Comparison of ENCODE assay signal across 8 cellular contexts in the genomic region with DNA sequence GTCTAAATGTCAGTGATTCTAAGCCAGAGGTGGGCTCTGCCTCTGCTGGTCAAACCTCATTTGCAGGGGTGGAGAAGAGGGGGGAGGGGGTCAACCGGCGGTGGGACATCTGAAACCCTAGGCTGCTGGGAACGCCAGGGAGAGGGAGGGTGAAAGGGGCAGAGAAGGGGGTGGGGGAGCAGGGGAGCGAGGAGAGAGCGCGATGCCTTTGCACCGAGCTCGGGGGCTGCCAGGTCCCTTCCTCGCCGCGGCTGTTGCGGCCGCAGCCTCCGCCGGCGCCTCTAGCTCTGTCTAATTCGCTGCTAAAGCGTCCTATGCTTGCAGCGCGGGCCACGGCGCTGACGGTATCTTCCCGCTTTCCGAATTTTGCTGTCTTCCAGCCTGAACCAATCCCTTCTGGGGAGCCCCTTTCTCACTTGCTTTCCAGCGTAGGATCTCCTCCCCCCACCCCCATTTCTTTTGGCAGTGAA. TPM values are rescaled to one million over a fixed set of nuclear protein-coding genes. Genes with fewer than 3 reads are reported as not detected.
DNase-seq lines count a peak whose midpoint lies in the region; ATAC-seq and TF ChIP-seq lines count a peak whose summit lies in the region.

A gene (minus strand): TSS at position 11 of the 470 bp plus-strand sequence. CDS start 738 bp downstream, outside the sequence.

- peak within 1 kb of the TSS; percentile 76 for H3K4me2 ChIP-seq in skeletal muscle satellite cell (ENCODE audit: low read length)

- no peaks in the 10 kb centered on the region for H3K36me3 Mint-ChIP-seq in WTC11

- peaks cover 54% of the 10 kb centered on the region for H3K27me3 Mint-ChIP-seq in WTC11 (ENCODE audit: low read depth)

- TF ChIP-seq CTCF in HEK293 (tag by site-specific recombination; IDR thresholded peaks at IDR 0.05) (no peak), WTC11 (IDR thresholded peaks at IDR 0.05) (no peak)

- H3K27ac Mint-ChIP-seq in WTC11, result no peak within 1 kb of the TSS

- CTCF ChIA-PET in HEK293 (lab: Yijun Ruan, JAX), result no interaction called here
- CTCF ChIA-PET in WTC11 (lab: Charles Lee), result interaction anchor here (0.7 to 2.8 kb wide), 5 partner anchors 9 to 758 kb away, joined by 3 to 13 read pairs (median 3); no protein-coding TSS in a partner anchor

- H3K27ac ChIP-seq in HEK293 (ENCODE audit: extremely low read depth, low read depth, low read length), result no peak within 1 kb of the TSS

- H3K9me3 ChIP-seq in HEK293 (ENCODE audit: control insufficient read depth, insufficient read depth, low read depth, low read length), result no peaks in the 10 kb centered on the region
- no peaks in the 10 kb centered on the region for H3K9me3 ChIP-seq in iPS-18c (ENCODE audit: control insufficient read depth, insufficient read depth, low read length)
- H3K9me3 ChIP-seq in skeletal muscle satellite cell (replicated peaks; ENCODE audit: low read length), result no peaks in the 10 kb centered on the region

- POLR2A ChIA-PET in HEK293 (lab: Yijun Ruan, JAX) (no interaction called here), WTC11 (lab: Charles Lee) (no interaction called here)

- H3K27me3 ChIP-seq in skeletal muscle satellite cell (ENCODE audit: control insufficient read depth, insufficient read depth, low read length), result peaks cover 37% of the 10 kb centered on the region

- H3K4me1 Mint-ChIP-seq in WTC11, result peaks cover 41% of the 10 kb centered on the region

- no peaks in the 10 kb centered on the region for H3K36me3 ChIP-seq in HEK293 (ENCODE audit: control insufficient read depth in 2 of 2, insufficient read depth in 1 of 2, low read length in 2 of 2)
- H3K36me3 ChIP-seq in skeletal muscle satellite cell (ENCODE audit: insufficient read depth, low read length), result no peaks in the 10 kb centered on the region

- ATAC-seq in WTC11 (peak; percentile 83), GM18861 (IDR thresholded peaks at IDR 0.05; ENCODE audit: unreplicated experiment) (no peak)

- H3K4me3 Mint-ChIP-seq in WTC11, result peak within 1 kb of the TSS; percentile 91

- no peaks in the 10 kb centered on the region for H3K9me3 Mint-ChIP-seq in WTC11

- no peak within 1 kb of the TSS for H3K9ac ChIP-seq in skeletal muscle satellite cell (ENCODE audit: low read depth, low read length)

- peak within 1 kb of the TSS; percentile 37 for H3K4me3 ChIP-seq in HEK293 (ENCODE audit: low read depth, low read length)
- peak within 1 kb of the TSS; percentile 63 for H3K4me3 ChIP-seq in iPS-18c (ENCODE audit: insufficient read depth, low read depth, low read length)
- H3K4me3 ChIP-seq in skeletal muscle satellite cell (ENCODE audit: low read length), result peak within 1 kb of the TSS; percentile 61

- H3K4me1 ChIP-seq in HEK293 (ENCODE audit: control insufficient read depth, insufficient read depth, low read length) (no peaks in the 10 kb centered on the region), skeletal muscle satellite cell (ENCODE audit: control insufficient read depth, insufficient read depth, low read length) (peaks cover 11% of the 10 kb centered on the region)

- peak; percentile 72 for DNase-seq in WTC11 (ENCODE audit: low spot score)
- DNase-seq in activated CD4-positive, CD25-positive, alpha-beta regulatory T cell (lab: John Stamatoyannopoulos, UW), result no peak
- DNase-seq in CD1c-positive myeloid dendritic cell (ENCODE audit: extremely low spot score), result no peak
- no peak for DNase-seq in activated naive CD4-positive, alpha-beta T cell treated with anti-CD3 and anti-CD28 coated beads, Interleukin-2, amount 50 U/mL, for 16 hours

TF ChIP-seq in HEK293, 187 proteins besides CTCF, POLR2A, EP300 and RAD21:
- TF ChIP-seq, protein P1, sequence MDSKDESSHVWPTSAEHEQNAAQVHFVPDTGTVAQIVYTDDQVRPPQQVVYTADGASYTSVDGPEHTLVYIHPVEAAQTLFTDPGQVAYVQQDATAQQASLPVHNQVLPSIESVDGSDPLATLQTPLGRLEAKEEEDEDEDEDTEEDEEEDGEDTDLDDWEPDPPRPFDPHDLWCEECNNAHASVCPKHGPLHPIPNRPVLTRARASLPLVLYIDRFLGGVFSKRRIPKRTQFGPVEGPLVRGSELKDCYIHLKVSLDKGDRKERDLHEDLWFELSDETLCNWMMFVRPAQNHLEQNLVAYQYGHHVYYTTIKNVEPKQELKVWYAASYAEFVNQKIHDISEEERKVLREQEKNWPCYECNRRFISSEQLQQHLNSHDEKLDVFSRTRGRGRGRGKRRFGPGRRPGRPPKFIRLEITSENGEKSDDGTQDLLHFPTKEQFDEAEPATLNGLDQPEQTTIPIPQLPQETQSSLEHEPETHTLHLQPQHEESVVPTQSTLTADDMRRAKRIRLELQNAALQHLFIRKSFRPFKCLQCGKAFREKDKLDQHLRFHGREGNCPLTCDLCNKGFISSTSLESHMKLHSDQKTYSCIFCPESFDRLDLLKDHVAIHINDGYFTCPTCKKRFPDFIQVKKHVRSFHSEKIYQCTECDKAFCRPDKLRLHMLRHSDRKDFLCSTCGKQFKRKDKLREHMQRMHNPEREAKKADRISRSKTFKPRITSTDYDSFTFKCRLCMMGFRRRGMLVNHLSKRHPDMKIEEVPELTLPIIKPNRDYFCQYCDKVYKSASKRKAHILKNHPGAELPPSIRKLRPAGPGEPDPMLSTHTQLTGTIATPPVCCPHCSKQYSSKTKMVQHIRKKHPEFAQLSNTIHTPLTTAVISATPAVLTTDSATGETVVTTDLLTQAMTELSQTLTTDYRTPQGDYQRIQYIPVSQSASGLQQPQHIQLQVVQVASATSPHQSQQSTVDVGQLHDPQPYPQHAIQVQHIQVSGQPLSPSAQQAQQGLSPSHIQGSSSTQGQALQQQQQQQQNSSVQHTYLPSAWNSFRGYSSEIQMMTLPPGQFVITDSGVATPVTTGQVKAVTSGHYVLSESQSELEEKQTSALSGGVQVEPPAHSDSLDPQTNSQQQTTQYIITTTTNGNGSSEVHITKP (tag by site-specific recombination; IDR thresholded peaks at IDR 0.05), result 0 out of 2 replicates have a peak, but pooled peaks have one; percentile 34
- TF ChIP-seq ZNF174 (tag by site-specific recombination; IDR thresholded peaks at IDR 0.05) (no peak), ZNF837 (tag by site-specific recombination; IDR thresholded peaks at IDR 0.05) (no peak)
- TF ChIP-seq, protein P2, sequence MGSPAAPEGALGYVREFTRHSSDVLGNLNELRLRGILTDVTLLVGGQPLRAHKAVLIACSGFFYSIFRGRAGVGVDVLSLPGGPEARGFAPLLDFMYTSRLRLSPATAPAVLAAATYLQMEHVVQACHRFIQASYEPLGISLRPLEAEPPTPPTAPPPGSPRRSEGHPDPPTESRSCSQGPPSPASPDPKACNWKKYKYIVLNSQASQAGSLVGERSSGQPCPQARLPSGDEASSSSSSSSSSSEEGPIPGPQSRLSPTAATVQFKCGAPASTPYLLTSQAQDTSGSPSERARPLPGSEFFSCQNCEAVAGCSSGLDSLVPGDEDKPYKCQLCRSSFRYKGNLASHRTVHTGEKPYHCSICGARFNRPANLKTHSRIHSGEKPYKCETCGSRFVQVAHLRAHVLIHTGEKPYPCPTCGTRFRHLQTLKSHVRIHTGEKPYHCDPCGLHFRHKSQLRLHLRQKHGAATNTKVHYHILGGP (tag by site-specific recombination; IDR thresholded peaks at IDR 0.05), result no peak

TF ChIP-seq in WTC11, 78 proteins besides CTCF, POLR2A, EP300 and RAD21:
- no peak for TF ChIP-seq TEAD1 (CRISPR knock-in tag; IDR thresholded peaks at IDR 0.05)

RNA-seq across cellular contexts. Expression of the gene that starts here (rescaled TPM):
- total RNA-seq in WTC11 (2021), result 0.32 to 0.44 TPM (median 0.37 TPM) in 3 replicates
- total RNA-seq in skeletal muscle satellite cell (2012; rRNA removed), result not detected in 2 replicates

Comparison
In these comparisons a context has a peak if more than half of its experiments do, and no peak if none do; other contexts are left out.
1. Peak in DNase-seq and ATAC-seq in WTC11; RNA of the gene not detected or under 1 TPM.